In genomic region chr22:46417769-46418168, GRCh38 we compare ENCODE assay signal across 17 cellular contexts.
DNase-seq lines count a peak whose midpoint lies in the region; ATAC-seq and TF ChIP-seq lines count a peak whose summit lies in the region.
"Had no signal": no experiment of that assay in that cellular context is flagged by ENCODE, and none has a peak within 500 bp of the region (broad histone marks: within the 10 kb centered on the region; RNA-seq: fewer than 3 reads in every experiment).

No MANE protein-coding gene starts in this region.

- H3K9me3 ChIP-seq in right atrium auricular region (no peaks in the 10 kb centered on the region), thyroid gland (no peaks in the 10 kb centered on the region)

- no peak for TF ChIP-seq EP300 in Ishikawa (IDR thresholded peaks at IDR 0.05; ENCODE audit: borderline replicate concordance)

- no peak overlapping the region for H3K4me3 Mint-ChIP-seq in chondrocyte (ENCODE audit: unreplicated experiment)
- H3K4me3 Mint-ChIP-seq: GM23338 had no signal

- H3K27me3 Mint-ChIP-seq in chondrocyte (ENCODE audit: low read depth): no peaks in the 10 kb centered on the region

- intact Hi-C loops in thyroid gland (cut with DNase I): no loop called here

- H3K27ac Mint-ChIP-seq in chondrocyte (ENCODE audit: unreplicated experiment): peak overlapping the region; percentile 66
- H3K27ac Mint-ChIP-seq: GM23338 had no signal

- H3K36me3 ChIP-seq in right atrium auricular region: no peaks in the 10 kb centered on the region
- H3K36me3 ChIP-seq in thyroid gland: no peaks in the 10 kb centered on the region

- DNase-seq in chondrocyte (ENCODE audit: low spot score): no peak
- no peak for DNase-seq in right atrium auricular region (ENCODE audit: low spot score)
- peak in 1 of 2 donors; percentile 24 for DNase-seq in thyroid gland
- no peak for DNase-seq in A172 (ENCODE audit: low spot score)
- DNase-seq in NCI-H2029 (lab: John Stamatoyannopoulos, UW): no peak
- DNase-seq: ACHN, DMS 273 treated with DMSO at 0.1 percent for 48 hours, DND-41, HCEC 1CT, KBM-7, NCI-H1105, NCI-H2081 treated with DMSO at 0.1 percent for 48 hours had no signal

- H3K36me3 Mint-ChIP-seq in chondrocyte (ENCODE audit: low read depth): peaks cover 1% of the 10 kb centered on the region

- H3K4me1 ChIP-seq in right atrium auricular region (peaks cover 0 to 16% of the 10 kb centered on the region in 2 donors), thyroid gland (peaks cover 26 to 33% of the 10 kb centered on the region in 2 donors)

- TF ChIP-seq CTCF in chondrocyte (IDR thresholded peaks at IDR 0.05) (no peak), right atrium auricular region (IDR thresholded peaks at IDR 0.05) (no peak), thyroid gland (IDR thresholded peaks at IDR 0.05) (no peak)

- peaks cover 32% of the 10 kb centered on the region for H3K4me1 Mint-ChIP-seq in chondrocyte (ENCODE audit: low read depth)
- H3K4me1 Mint-ChIP-seq: GM23338 had no signal

- WGBS in thyroid gland, 2 donors: 60 to 62% methylated on average over 6 to 7 of the region's 7 CpGs

- H3K27me3 ChIP-seq in right atrium auricular region: no peaks in the 10 kb centered on the region
- H3K27me3 ChIP-seq in thyroid gland: no peaks in the 10 kb centered on the region

- no peak for TF ChIP-seq RAD21 in Ishikawa (IDR thresholded peaks at IDR 0.05; ENCODE audit: low read depth)

- H3K4me3 ChIP-seq in right atrium auricular region (no peak overlapping the region), thyroid gland (replicated peaks in 1 of 3) (no peak overlapping the region)
- H3K4me3 ChIP-seq: GM23338, SK-N-MC had no signal

- TF ChIP-seq POLR2A in thyroid gland (IDR thresholded peaks at IDR 0.05): no peak

- ATAC-seq in GM18870 (IDR thresholded peaks at IDR 0.05; ENCODE audit: unreplicated experiment): no peak
- ATAC-seq: GM23338, Panc1 had no signal

- H3K27ac ChIP-seq in right atrium auricular region (peak overlapping the region; percentile 63 to 65), thyroid gland (peak overlapping the region; percentile 74 to 90 (median 86))
- H3K27ac ChIP-seq: SK-N-MC had no signal

- H3K9me3 Mint-ChIP-seq in chondrocyte (ENCODE audit: low read depth): no peaks in the 10 kb centered on the region
- H3K9me3 Mint-ChIP-seq: GM23338 had no signal

TF ChIP-seq in Ishikawa, 13 proteins besides CTCF, POLR2A, EP300 and RAD21:
- TF ChIP-seq USF1 (IDR thresholded peaks at IDR 0.05): peak; percentile 59
- TF ChIP-seq TCF12 (IDR thresholded peaks at IDR 0.05; ENCODE audit: low read depth): no peak
